Comparison of ENCODE assay signal across 8 cellular contexts in genomic region chr17:31559647-31560501, GRCh38.
DNase-seq lines count a peak whose midpoint lies in the region; ATAC-seq, FAIRE-seq and TF ChIP-seq lines count a peak whose summit lies in the region.

No MANE protein-coding gene starts in this region.

- no peaks in the 10 kb centered on the region for H3K36me3 Mint-ChIP-seq in CD4-positive, alpha-beta memory T cell
- no peaks in the 10 kb centered on the region for H3K36me3 Mint-ChIP-seq in osteocyte (ENCODE audit: unreplicated experiment)

- TF ChIP-seq CTCF in fibroblast of villous mesenchyme (IDR thresholded peaks at IDR 0.05; ENCODE audit: insufficient read depth, low read depth, low read length) (no peak), osteocyte (IDR thresholded peaks at IDR 0.05) (no peak)

- ATAC-seq in GM21717 (IDR thresholded peaks at IDR 0.05; ENCODE audit: unreplicated experiment) (no peak), HG03442 (IDR thresholded peaks at IDR 0.05; ENCODE audit: unreplicated experiment) (no peak)

- CTCF ChIA-PET in CD4-positive, alpha-beta memory T cell (lab: Charles Lee; ENCODE audit: partially characterized antibody): interaction anchor here (3.0 kb wide), 1 partner anchor 282 kb away, joined by 15 read pairs; no protein-coding TSS in a partner anchor

- H3K4me3 Mint-ChIP-seq in CD4-positive, alpha-beta memory T cell: peak overlapping the region; percentile 62 to 78 (median 73)
- peak overlapping the region; percentile 71 for H3K4me3 Mint-ChIP-seq in osteocyte (ENCODE audit: unreplicated experiment)

- no peaks in the 10 kb centered on the region for H3K36me3 ChIP-seq in CD4-positive, alpha-beta memory T cell (ENCODE audit: insufficient read depth, low read length)

- H3K27me3 Mint-ChIP-seq in CD4-positive, alpha-beta memory T cell: peaks cover 3 to 5% of the 10 kb centered on the region in 2 donors
- H3K27me3 Mint-ChIP-seq in osteocyte (ENCODE audit: unreplicated experiment): no peaks in the 10 kb centered on the region

- peaks cover 0 to 2% (median 0%) of the 10 kb centered on the region in 8 donors for H3K9me3 Mint-ChIP-seq in CD4-positive, alpha-beta memory T cell
- no peaks in the 10 kb centered on the region for H3K9me3 Mint-ChIP-seq in osteocyte (ENCODE audit: unreplicated experiment)

- H3K4me1 ChIP-seq in CD4-positive, alpha-beta memory T cell (ENCODE audit: insufficient read depth, low read length): peaks cover 6% of the 10 kb centered on the region

- DNase-seq in CD4-positive, alpha-beta memory T cell: no peak
- DNase-seq in RCC 7860 (ENCODE audit: low spot score) (peak; percentile 5), fibroblast of villous mesenchyme (ENCODE audit: low read depth) (peak; percentile 33), osteocyte (ENCODE audit: extremely low spot score, unreplicated experiment) (no peak), NCI-H1105 (lab: John Stamatoyannopoulos, UW) (no peak), activated gamma-delta T cell (lab: John Stamatoyannopoulos, UW) (no peak)

- intact Hi-C loops in CD4-positive, alpha-beta memory T cell (cut with micrococcal nuclease): no loop called here

- H3K27me3 ChIP-seq in CD4-positive, alpha-beta memory T cell (ENCODE audit: insufficient read depth, low read length): no peaks in the 10 kb centered on the region

- H3K27ac Mint-ChIP-seq in CD4-positive, alpha-beta memory T cell: peak overlapping the region in 1 of 7 donors; percentile 51
- peak overlapping the region; percentile 86 for H3K27ac Mint-ChIP-seq in osteocyte (ENCODE audit: unreplicated experiment)

- no peak for FAIRE-seq in RCC 7860 (lab: Jason Lieb, UNC)

- POLR2A ChIA-PET in CD4-positive, alpha-beta memory T cell (lab: Charles Lee; ENCODE audit: partially characterized antibody): interaction anchor here (0.7 to 1.4 kb wide), 2 partner anchors 11 to 66 kb away, joined by 3 to 8 read pairs; no protein-coding TSS in a partner anchor

- H3K4me1 Mint-ChIP-seq in CD4-positive, alpha-beta memory T cell: peaks cover 1 to 20% (median 5%) of the 10 kb centered on the region in 4 donors
- peaks cover 42% of the 10 kb centered on the region for H3K4me1 Mint-ChIP-seq in osteocyte (ENCODE audit: unreplicated experiment)

- peak overlapping the region in 1 of 2 donors; percentile 32 for H3K4me3 ChIP-seq in CD4-positive, alpha-beta memory T cell (ENCODE audit: low read length in 2 of 2)
- H3K4me3 ChIP-seq in fibroblast of villous mesenchyme (ENCODE audit: low read depth, low read length): peak overlapping the region; percentile 74

- H3K9me3 ChIP-seq in CD4-positive, alpha-beta memory T cell (ENCODE audit: control insufficient read depth in 1 of 2, low read length in 2 of 2): no peaks in the 10 kb centered on the region

- H3K27ac ChIP-seq in CD4-positive, alpha-beta memory T cell (ENCODE audit: low read depth, low read length): no peak overlapping the region

Comparison
In these comparisons a context has a peak if more than half of its experiments do, and no peak if none do; other contexts are left out.
1. DNase-seq: peak in RCC 7860 (single experiment) and fibroblast of villous mesenchyme (single experiment); none in CD4-positive, alpha-beta memory T cell (0 of 5), osteocyte (single experiment), NCI-H1105 (single experiment) and activated gamma-delta T cell (single experiment).